Comparison of ENCODE assay signal across 10 cellular contexts in the genomic region with DNA sequence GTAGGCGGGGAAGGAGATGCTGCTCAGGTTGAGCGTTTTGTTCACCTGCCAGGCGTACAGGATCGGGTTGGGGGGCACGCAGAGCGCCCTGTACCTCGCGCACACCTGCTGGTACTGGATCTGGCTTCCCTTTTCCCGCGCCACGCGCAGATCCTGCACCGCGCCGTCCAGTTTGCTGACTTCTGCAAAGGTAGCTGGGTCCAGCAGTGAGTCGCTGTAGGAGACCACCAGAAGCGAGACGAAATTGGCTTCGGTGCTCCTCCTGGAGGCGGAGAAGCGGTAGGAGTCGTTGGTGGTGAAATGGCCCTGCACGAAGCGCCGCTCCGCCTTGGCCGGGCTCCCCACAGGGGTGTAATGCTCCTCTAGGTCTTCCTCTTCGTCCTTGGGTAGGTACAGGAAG.
"Had no signal": no experiment of that assay in that cellular context is flagged by ENCODE, and none has a peak within 500 bp of the region (broad histone marks: within the 10 kb centered on the region; RNA-seq: fewer than 3 reads in every experiment).

No MANE protein-coding gene starts in this region.

- H3K9me3 ChIP-seq: sigmoid colon, tibial artery had no signal

- H3K36me3 ChIP-seq: sigmoid colon, spleen, tibial artery had no signal

- H3K4me1 ChIP-seq: sigmoid colon, spleen, tibial artery had no signal

- DNase-seq: activated CD4-positive, alpha-beta T cell treated with anti-CD3 and anti-CD28 coated beads for 36 hours; activated CD4-positive, alpha-beta T cell treated with anti-CD3 and anti-CD28 coated beads, Interleukin-2, amount 50 U/mL, for 48 hours; activated gamma-delta T cell; effector CD8-positive, alpha-beta T cell; hippocampal formation; sigmoid colon; spleen; stimulated activated naive B cell treated with anti-CD40 and anti-IgM and Interleukin-4, amounts not matched to agents 10 μg/mL and 1 μg/mL and 100 μg/mL, for 72 hours; substantia nigra; tibial artery had no signal

- H3K4me3 ChIP-seq: tibial artery had no signal

- H3K27ac ChIP-seq: sigmoid colon, spleen, tibial artery had no signal
